7 cellular contexts compared by ENCODE assay signal in the genomic region with DNA sequence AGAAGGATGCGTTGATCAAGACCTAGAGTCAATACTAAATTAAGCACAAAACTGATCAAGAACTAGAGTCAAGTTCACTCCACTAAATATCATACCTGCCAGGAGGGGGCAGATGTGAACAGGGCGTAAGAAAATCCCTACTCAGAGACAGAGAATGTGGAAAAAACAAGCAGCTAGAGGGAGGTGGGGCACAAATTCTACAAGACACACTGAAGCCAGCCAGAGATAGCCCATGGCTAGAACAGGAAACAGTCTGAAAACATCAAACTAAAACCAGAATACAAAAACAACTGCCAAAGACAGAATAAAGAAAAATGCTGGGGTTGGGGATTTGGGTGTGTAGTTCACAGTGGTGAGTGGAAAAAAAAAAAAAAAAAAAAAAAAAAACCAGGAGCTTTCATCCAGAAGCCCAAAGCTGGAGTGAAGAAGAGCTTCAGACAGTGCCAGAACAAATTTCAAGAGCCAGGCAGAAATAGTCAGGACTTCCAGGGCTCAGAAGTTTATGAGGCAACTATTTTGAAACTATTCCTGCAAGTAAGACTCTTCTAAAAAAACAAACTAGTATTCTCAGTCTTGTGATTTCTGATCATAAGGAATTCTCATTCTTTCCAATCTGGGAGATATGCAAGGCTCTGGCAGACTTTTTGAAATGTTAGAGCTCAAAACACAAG.
A peak's percentile ranks its signal among the peaks of the same experiment; 100 is the strongest.
DNase-seq lines count a peak whose midpoint lies in the region; ATAC-seq, FAIRE-seq and TF ChIP-seq lines count a peak whose summit lies in the region.

No MANE protein-coding gene starts in this region.

- H3K27ac ChIP-seq in MM.1S (ENCODE audit: low read length): peak overlapping the region; percentile 1; the same call in 1 of the 2 replicates
- H3K27ac ChIP-seq in mammary epithelial cell (ENCODE audit: insufficient read depth, low read depth, low read length): no peak overlapping the region
- no peak overlapping the region for H3K27ac ChIP-seq in HepG2 (ENCODE audit: extremely low read length, insufficient read depth, low read length)

- H3K4me2 ChIP-seq in MM.1S (ENCODE audit: low read depth, low read length) (peak overlapping the region; percentile 2; the same call in 1 of the 2 replicates), mammary epithelial cell (ENCODE audit: insufficient read depth, low read depth, low read length) (no peak overlapping the region), HepG2 (ENCODE audit: low read depth, low read length) (no peak overlapping the region)

- H4K20me1 ChIP-seq in MM.1S (ENCODE audit: insufficient read depth, low read length): no peaks in the 10 kb centered on the region
- H4K20me1 ChIP-seq in mammary epithelial cell (ENCODE audit: insufficient read depth, low read length): no peaks in the 10 kb centered on the region
- no peaks in the 10 kb centered on the region for H4K20me1 ChIP-seq in HepG2 (ENCODE audit: insufficient read depth, low read length)

- CTCF ChIA-PET in mammary epithelial cell (lab: Charles Lee; ENCODE audit: low non-redundant PET) (interaction anchor here (0.5 to 0.9 kb wide), 11 partner anchors 9 to 366 kb away, joined by 3 to 37 read pairs (median 4); a partner anchor contains a TSS), HepG2 (lab: Yijun Ruan, JAX; ENCODE audit: low intra/inter-chr PET ratio, low total read pairs) (interaction anchor here (0.8 to 2.2 kb wide), 2 partner anchors 194 to 366 kb away, joined by 3 to 6 read pairs; no protein-coding TSS in a partner anchor)

- peaks cover 15% of the 10 kb centered on the region for H3F3A ChIP-seq in MM.1S (ENCODE audit: insufficient read depth, low read length)

- no peaks in the 10 kb centered on the region for H3K79me2 ChIP-seq in MM.1S (ENCODE audit: low read length)
- no peaks in the 10 kb centered on the region for H3K79me2 ChIP-seq in mammary epithelial cell (ENCODE audit: insufficient read depth, low read length)
- no peaks in the 10 kb centered on the region for H3K79me2 ChIP-seq in HepG2 (ENCODE audit: insufficient read depth, low read length)

- H3K9me2 ChIP-seq in MM.1S (replicated peaks; ENCODE audit: insufficient read depth, low read length): no peaks in the 10 kb centered on the region

- H2AFZ ChIP-seq in MM.1S (ENCODE audit: low read length) (peak overlapping the region; percentile 31; the same call in 1 of the 2 replicates), mammary epithelial cell (ENCODE audit: low read depth, low read length) (peak overlapping the region; percentile 8), HepG2 (ENCODE audit: low read length) (no peak overlapping the region)

- TF ChIP-seq POLR2A in HepG2 (IDR thresholded peaks at IDR 0.05; ENCODE audit: insufficient read depth in 1 of 2, low read depth in 2 of 2, low read length in 2 of 2): no peak

- 0% methylated on average over 2 of the region's 2 CpGs for WGBS in mammary epithelial cell (ENCODE audit: low coverage, missing lambda C conversion rate)
- 2% methylated on average over 2 of the region's 2 CpGs for WGBS in HepG2 (ENCODE audit: low lambda C conversion rate)

- TF ChIP-seq CTCF in GM10266 (IDR thresholded peaks at IDR 0.05; ENCODE audit: control insufficient read depth, insufficient read depth, low read depth, missing control alignments) (peak; percentile 56), MM.1S (IDR thresholded peaks at IDR 0.05; ENCODE audit: low read length) (peak; percentile 93), mammary epithelial cell (conservative IDR thresholded peaks at IDR 0.05 in 1 of 2, IDR thresholded peaks at IDR 0.05 in 1 of 2; ENCODE audit: extremely low read depth in 1 of 2, insufficient read depth in 1 of 2, low read depth in 1 of 2, low read length in 2 of 2) (peak; percentile 68 to 81), HepG2 (CRISPR knock-in tag; IDR thresholded peaks at IDR 0.05) (peak; percentile 53)

- TF ChIP-seq EP300 in HepG2 (IDR thresholded peaks at IDR 0.05; ENCODE audit: low read depth in 2 of 2, low read length in 2 of 2): no peak
- no peak for TF ChIP-seq EP300 in HepG2 (CRISPR knock-in tag; IDR thresholded peaks at IDR 0.05; ENCODE audit: borderline replicate concordance)

- 0 out of 2 replicates have a peak, but pooled peaks have one; percentile 20 for TF ChIP-seq RAD21 in HepG2 (CRISPR knock-in tag; IDR thresholded peaks at IDR 0.05)

- H3K4me3 ChIP-seq in H7 (ENCODE audit: insufficient read depth, low read depth, low read length) (no peak overlapping the region), MM.1S (ENCODE audit: low read length) (no peak overlapping the region), mammary epithelial cell (replicated peaks in 1 of 3; ENCODE audit: insufficient read depth in 1 of 3, low read depth in 2 of 3, low read length in 3 of 3) (no peak overlapping the region), HepG2 (replicated peaks in 1 of 3; ENCODE audit: insufficient read depth in 1 of 3, low read depth in 2 of 3, low read length in 3 of 3) (no peak overlapping the region)

- H3K36me3 ChIP-seq in H7 (replicated peaks; ENCODE audit: control insufficient read depth, insufficient read depth, low read length) (no peaks in the 10 kb centered on the region), MM.1S (replicated peaks; ENCODE audit: insufficient read depth, low read length) (no peaks in the 10 kb centered on the region), mammary epithelial cell (ENCODE audit: insufficient read depth, low read length) (no peaks in the 10 kb centered on the region), HepG2 (replicated peaks in 1 of 2; ENCODE audit: control insufficient read depth in 1 of 2, insufficient read depth in 2 of 2, low read length in 2 of 2) (no peaks in the 10 kb centered on the region)

- H3K27me3 ChIP-seq in H7 (ENCODE audit: control insufficient read depth, insufficient read depth, low read length) (no peaks in the 10 kb centered on the region), MM.1S (replicated peaks; ENCODE audit: insufficient read depth, low read length) (no peaks in the 10 kb centered on the region), mammary epithelial cell (ENCODE audit: insufficient read depth, low read length) (no peaks in the 10 kb centered on the region), HepG2 (ENCODE audit: control insufficient read depth in 1 of 2, insufficient read depth in 2 of 2, low read length in 2 of 2) (no peaks in the 10 kb centered on the region)

- peaks cover 30% of the 10 kb centered on the region for H3K4me1 ChIP-seq in MM.1S (ENCODE audit: low read length)
- H3K4me1 ChIP-seq in mammary epithelial cell (ENCODE audit: insufficient read depth, low read length): no peaks in the 10 kb centered on the region
- no peaks in the 10 kb centered on the region for H3K4me1 ChIP-seq in HepG2 (ENCODE audit: insufficient read depth, low read length)

- DNase-seq in GM10266 (ENCODE audit: extremely low spot score) (peak; percentile 57), H7 (peak; percentile 69), MM.1S (peak; percentile 88), SK-MEL-5 (ENCODE audit: low read depth, low spot score) (peak; percentile 97), mammary epithelial cell (peak; percentile 70), HepG2 (ENCODE audit: low spot score) (peak; percentile 48)
- peak; percentile 12 for DNase-seq in stimulated activated CD8-positive, alpha-beta memory T cell treated with anti-CD3 and anti-CD28 coated beads, Interleukin-12 subunit alpha, Interleukin-12 subunit beta, amount 100 ng/mL, for 24 hours (ENCODE audit: extremely low read depth)

- dilution Hi-C loops in mammary epithelial cell (cut with HindIII; ENCODE audit: low sequenced_read_pairs): no loop called here

- no peak overlapping the region for H3K9ac ChIP-seq in MM.1S (ENCODE audit: low read length)
- H3K9ac ChIP-seq in mammary epithelial cell (ENCODE audit: insufficient read depth, low read length): no peak overlapping the region
- no peak overlapping the region for H3K9ac ChIP-seq in HepG2 (ENCODE audit: insufficient read depth, low read depth, low read length)

- intact Hi-C loops in mammary epithelial cell (cut with micrococcal nuclease) (loop anchor here (1.0 kb wide), 3 partner anchors 118 to 366 kb away; no protein-coding TSS in a partner anchor), HepG2 (cut with micrococcal nuclease; ENCODE audit: unreplicated experiment) (loop anchor here (1.0 kb wide), 1 partner anchor 238 kb away; no protein-coding TSS in a partner anchor)

- FAIRE-seq in HepG2 (lab: Jason Lieb, UNC): peak; percentile 54

- in situ Hi-C loops in SK-MEL-5 (cut with HindIII; ENCODE audit: low pct_unique_long_range_greater_than_20kb, low sequenced_read_pairs): loop anchor here (10.0 kb wide), 2 partner anchors 72 to 192 kb away; no protein-coding TSS in a partner anchor
- in situ Hi-C loops in mammary epithelial cell (cut with MboI; ENCODE audit: low sequenced_read_pairs in 2 of 2): loop anchor here (5.0 kb wide), 2 partner anchors 115 to 195 kb away; no protein-coding TSS in a partner anchor
- in situ Hi-C loops in HepG2 (cut with HindIII; ENCODE audit: extremely low pct_ligation_motif_present, low pct_unique_long_range_greater_than_20kb): loop anchor here (10.0 kb wide), 1 partner anchor 192 kb away; no protein-coding TSS in a partner anchor

- ATAC-seq in HepG2: peak; percentile 87

- no TSS peak for BruUV-seq in mammary epithelial cell (replicated peaks; lab: Mats Ljungman, UMichigan)
- no TSS peak for BruUV-seq in HepG2 (replicated peaks; lab: Mats Ljungman, UMichigan)

- no peaks in the 10 kb centered on the region for H3K9me3 ChIP-seq in MM.1S (replicated peaks; ENCODE audit: insufficient read depth, low read length)
- H3K9me3 ChIP-seq in mammary epithelial cell (replicated peaks; ENCODE audit: insufficient read depth, low read length): no peaks in the 10 kb centered on the region
- no peaks in the 10 kb centered on the region for H3K9me3 ChIP-seq in HepG2 (ENCODE audit: low read length)

- POLR2A ChIA-PET in HepG2 (lab: Yijun Ruan, JAX): no interaction called here

TF ChIP-seq in HepG2, 621 proteins besides CTCF, POLR2A, EP300 and RAD21:
- TF ChIP-seq STAG1 (CRISPR knock-in tag; IDR thresholded peaks at IDR 0.05): peak; percentile 68
- TF ChIP-seq TEAD3 (CRISPR knock-in tag; optimal IDR thresholded peaks at IDR 0.05; ENCODE audit: borderline replicate concordance): peak; percentile 98
- TF ChIP-seq ZNF205 (CRISPR knock-in tag; IDR thresholded peaks at IDR 0.05): no peak
- TF ChIP-seq ZKSCAN1 (IDR thresholded peaks at IDR 0.05; ENCODE audit: low read length): peak; percentile 57; the same call in 1 of the 2 replicates

Comparison
In these comparisons a context has a peak if more than half of its experiments do, and no peak if none do; other contexts are left out.
1. DNase-seq: peak in every context shown above with its lines; median percentile 97 in SK-MEL-5; 88 in MM.1S; 70 in mammary epithelial cell; 69 in H7; 57 in GM10266; 48 in HepG2; 12 in stimulated activated CD8-positive, alpha-beta memory T cell treated with anti-CD3 and anti-CD28 coated beads, Interleukin-12 subunit alpha, Interleukin-12 subunit beta, amount 100 ng/mL, for 24 hours.